25 cellular contexts compared by ENCODE assay signal in the genomic region with DNA sequence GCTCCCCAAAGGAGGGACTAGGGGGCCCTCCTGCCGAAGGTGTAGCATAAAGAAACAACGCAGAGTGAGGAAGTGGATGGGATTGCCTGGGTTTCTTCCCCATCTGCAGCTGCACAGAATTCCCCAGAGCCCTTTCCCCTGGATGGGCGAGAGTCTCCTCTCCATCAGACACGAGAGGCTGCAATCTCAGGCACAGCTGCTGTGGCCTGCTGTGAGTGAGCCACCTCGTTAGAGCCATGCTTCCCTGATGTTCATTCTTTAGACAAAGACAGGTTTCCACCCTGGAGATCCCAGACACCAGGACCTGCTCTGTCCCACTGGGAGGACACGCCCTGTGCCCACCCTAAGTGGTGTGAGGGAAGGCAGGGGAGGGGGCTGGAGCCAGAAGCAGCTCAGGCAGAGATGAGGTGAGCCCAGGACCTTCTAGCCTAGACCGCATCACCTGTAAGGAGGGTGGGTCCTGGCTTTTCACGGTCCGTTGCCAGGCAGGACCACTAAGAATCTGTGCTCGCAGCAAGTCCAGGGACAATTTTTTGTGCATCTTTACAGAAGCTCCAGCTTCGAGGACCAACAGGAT.
DNase-seq lines count a peak whose midpoint lies in the region; ATAC-seq and TF ChIP-seq lines count a peak whose summit lies in the region.
"Had no signal": no experiment of that assay in that cellular context is flagged by ENCODE, and none has a peak within 500 bp of the region (broad histone marks: within the 10 kb centered on the region; RNA-seq: fewer than 3 reads in every experiment).

No MANE protein-coding gene starts in this region.

- no peak overlapping the region for H3K9ac ChIP-seq in H9 (ENCODE audit: extremely low read depth, insufficient read length, low read length)

- no peak overlapping the region for H3K4me3 Mint-ChIP-seq in H9
- H3K4me3 Mint-ChIP-seq in stimulated activated memory B cell treated with anti-CD40 and anti-IgM and Interleukin-4, amounts not matched to agents 10 μg/mL and 1 μg/mL and 100 μg/mL, for 72 hours, result no peak overlapping the region
- H3K4me3 Mint-ChIP-seq: activated CD4-positive, alpha-beta T cell treated with anti-CD3 and anti-CD28 coated beads for 36 hours; activated T-cell treated with anti-CD3 and anti-CD28 coated beads, Interleukin-2, amount 50 U/mL, for 24 hours; stimulated activated effector memory CD8-positive, alpha-beta T cell treated with anti-CD3 and anti-CD28 coated beads, Interleukin-12 subunit alpha, Interleukin-12 subunit beta, amount 100 ng/mL, for 72 hours; T-helper 2 cell treated with Interferon-gamma antibody and Interleukin-4, amounts not matched to agents 5 μg/mL and 100 μg/mL, for 36 hours had no signal

- H3K27me3 Mint-ChIP-seq in H9 (ENCODE audit: low read depth), result no peaks in the 10 kb centered on the region; the same call in 1 of the 2 replicates
- peaks cover under 1% of the 10 kb centered on the region for H3K27me3 Mint-ChIP-seq in stimulated activated memory B cell treated with anti-CD40 and anti-IgM and Interleukin-4, amounts not matched to agents 10 μg/mL and 1 μg/mL and 100 μg/mL, for 72 hours
- H3K27me3 Mint-ChIP-seq: activated CD4-positive, alpha-beta T cell treated with anti-CD3 and anti-CD28 coated beads for 36 hours; activated T-cell treated with anti-CD3 and anti-CD28 coated beads, Interleukin-2, amount 50 U/mL, for 24 hours had no signal

- no peaks in the 10 kb centered on the region for H3K27me3 ChIP-seq in H9 (ENCODE audit: insufficient read depth, low read length)
- H3K27me3 ChIP-seq: BE2C, cardiac muscle cell, neutrophil, uterus had no signal

- H3K23me2 ChIP-seq in H9 (ENCODE audit: insufficient read length, low read depth, low read length, poor library complexity, severe bottlenecking), result no peaks in the 10 kb centered on the region

- no peak overlapping the region for H3K27ac ChIP-seq in H9 (ENCODE audit: insufficient read length, low read depth, low read length)
- H3K27ac ChIP-seq: cardiac muscle cell, neutrophil, uterus had no signal

- H3K4me2 ChIP-seq in H9 (ENCODE audit: insufficient read depth, insufficient read length, low read length), result no peak overlapping the region

- no peak overlapping the region for H2BK20ac ChIP-seq in H9 (ENCODE audit: low read depth, low read length, poor library complexity, severe bottlenecking)

- no peak overlapping the region for H3K56ac ChIP-seq in H9 (ENCODE audit: insufficient read length, low read depth, low read length)

- no peaks in the 10 kb centered on the region for H4K20me1 ChIP-seq in H9 (ENCODE audit: control insufficient read depth, insufficient read depth, insufficient read length)

- H3T11ph ChIP-seq in H9 (ENCODE audit: low read length), result no peak overlapping the region

- H3K79me1 ChIP-seq in H9 (ENCODE audit: insufficient read depth, low read depth, low read length, poor library complexity, severe bottlenecking), result no peaks in the 10 kb centered on the region

- no peak overlapping the region for H3K23ac ChIP-seq in H9 (ENCODE audit: insufficient read length, low read depth, low read length)

- no peak overlapping the region for H3K4me3 ChIP-seq in lower leg skin (ENCODE audit: low read depth, poor library complexity, severe bottlenecking)
- H3K4me3 ChIP-seq: cardiac muscle cell, HAP-1, uterus had no signal

- WGBS in H9 (ENCODE audit: extremely low coverage, insufficient read length, low lambda C conversion rate), result no CpG with 5 or more reads among the region's 11 CpGs
- WGBS in lower leg skin, 2 donors, result 79 to 88% methylated on average over 10 to 11 of the region's 11 CpGs

- no peaks in the 10 kb centered on the region; a peak in 2 of 4 replicates for H3K4me1 Mint-ChIP-seq in H9
- no peaks in the 10 kb centered on the region for H3K4me1 Mint-ChIP-seq in stimulated activated memory B cell treated with anti-CD40 and anti-IgM and Interleukin-4, amounts not matched to agents 10 μg/mL and 1 μg/mL and 100 μg/mL, for 72 hours
- H3K4me1 Mint-ChIP-seq: activated CD4-positive, alpha-beta T cell treated with anti-CD3 and anti-CD28 coated beads for 36 hours; stimulated activated effector memory CD8-positive, alpha-beta T cell treated with anti-CD3 and anti-CD28 coated beads, Interleukin-12 subunit alpha, Interleukin-12 subunit beta, amount 100 ng/mL, for 72 hours had no signal

- H2AFZ ChIP-seq in H9 (ENCODE audit: low read length), result no peak overlapping the region

- no peak for TF ChIP-seq POLR2A in lower leg skin (IDR thresholded peaks at IDR 0.05)

- ATAC-seq in stimulated activated memory B cell treated with anti-CD40 and anti-IgM and Interleukin-4, amounts not matched to agents 10 μg/mL and 1 μg/mL and 100 μg/mL, for 72 hours, result peak; percentile 9
- ATAC-seq in GM18907 (IDR thresholded peaks at IDR 0.05; ENCODE audit: unreplicated experiment), result no peak
- ATAC-seq: activated CD4-positive, alpha-beta T cell treated with anti-CD3 and anti-CD28 coated beads for 36 hours; stimulated activated effector memory CD8-positive, alpha-beta T cell treated with anti-CD3 and anti-CD28 coated beads, Interleukin-12 subunit alpha, Interleukin-12 subunit beta, amount 100 ng/mL, for 72 hours had no signal

- H3K18ac ChIP-seq in H9 (ENCODE audit: insufficient read length, low read depth, low read length), result no peak overlapping the region

- no peaks in the 10 kb centered on the region; a peak in 1 of 7 replicates for H3K36me3 Mint-ChIP-seq in H9 (ENCODE audit: insufficient read depth in 1 of 3, low read depth in 3 of 3)
- no peaks in the 10 kb centered on the region for H3K36me3 Mint-ChIP-seq in stimulated activated memory B cell treated with anti-CD40 and anti-IgM and Interleukin-4, amounts not matched to agents 10 μg/mL and 1 μg/mL and 100 μg/mL, for 72 hours
- H3K36me3 Mint-ChIP-seq: stimulated activated effector memory CD8-positive, alpha-beta T cell treated with anti-CD3 and anti-CD28 coated beads, Interleukin-12 subunit alpha, Interleukin-12 subunit beta, amount 100 ng/mL, for 72 hours had no signal

- no peak overlapping the region for H2BK15ac ChIP-seq in H9 (ENCODE audit: low read depth, low read length)

- H2BK12ac ChIP-seq in H9 (ENCODE audit: insufficient read length, low read depth, low read length), result no peak overlapping the region

- no peak overlapping the region for H3K4ac ChIP-seq in H9 (ENCODE audit: low read depth, low read length)

- H3K14ac ChIP-seq in H9 (ENCODE audit: insufficient read depth, low read length), result no peak overlapping the region

- no peaks in the 10 kb centered on the region for H3K79me2 ChIP-seq in H9 (ENCODE audit: insufficient read depth, low read length)

- no peak overlapping the region for H2BK120ac ChIP-seq in H9 (ENCODE audit: low read depth, low read length, poor library complexity, severe bottlenecking)

- no peak overlapping the region for H4K91ac ChIP-seq in H9 (ENCODE audit: insufficient read length, low read depth, low read length)

- intact Hi-C loops in lower leg skin (cut with DNase I; ENCODE audit: low total_unique reads), result no loop called here

- no peaks in the 10 kb centered on the region for H3K4me1 ChIP-seq in H9 (ENCODE audit: insufficient read depth, low read length)
- H3K4me1 ChIP-seq: BE2C, HAP-1, uterus had no signal

- H2BK5ac ChIP-seq in H9 (ENCODE audit: insufficient read length, low read length), result no peak overlapping the region

- H3K27ac Mint-ChIP-seq in H9, result peak overlapping the region in 2 of 3 experiments; percentile 34 to 72; a peak in 1 of 7 replicates
- H3K27ac Mint-ChIP-seq in stimulated activated memory B cell treated with anti-CD40 and anti-IgM and Interleukin-4, amounts not matched to agents 10 μg/mL and 1 μg/mL and 100 μg/mL, for 72 hours, result no peak overlapping the region
- H3K27ac Mint-ChIP-seq: activated CD4-positive, alpha-beta T cell treated with anti-CD3 and anti-CD28 coated beads for 36 hours; activated T-cell treated with anti-CD3 and anti-CD28 coated beads, Interleukin-2, amount 50 U/mL, for 24 hours; stimulated activated effector memory CD8-positive, alpha-beta T cell treated with anti-CD3 and anti-CD28 coated beads, Interleukin-12 subunit alpha, Interleukin-12 subunit beta, amount 100 ng/mL, for 72 hours; T-helper 2 cell treated with Interferon-gamma antibody and Interleukin-4, amounts not matched to agents 5 μg/mL and 100 μg/mL, for 36 hours had no signal

- no peak overlapping the region for H4K5ac ChIP-seq in H9 (ENCODE audit: insufficient read length, low read depth, low read length)

- H3K9me3 Mint-ChIP-seq in H9, result no peaks in the 10 kb centered on the region
- H3K9me3 Mint-ChIP-seq in stimulated activated memory B cell treated with anti-CD40 and anti-IgM and Interleukin-4, amounts not matched to agents 10 μg/mL and 1 μg/mL and 100 μg/mL, for 72 hours, result no peaks in the 10 kb centered on the region
- H3K9me3 Mint-ChIP-seq: activated T-cell treated with anti-CD3 and anti-CD28 coated beads, Interleukin-2, amount 50 U/mL, for 24 hours; stimulated activated effector memory CD8-positive, alpha-beta T cell treated with anti-CD3 and anti-CD28 coated beads, Interleukin-12 subunit alpha, Interleukin-12 subunit beta, amount 100 ng/mL, for 72 hours; T-helper 2 cell treated with Interferon-gamma antibody and Interleukin-4, amounts not matched to agents 5 μg/mL and 100 μg/mL, for 36 hours had no signal

- TF ChIP-seq CTCF in H9 (conservative IDR thresholded peaks at IDR 0.05), result no peak
- TF ChIP-seq CTCF in lower leg skin (IDR thresholded peaks at IDR 0.05), result no peak

- DNase-seq in H9 (no peak), NCI-H2171 treated with DMSO at 0.1 percent for 48 hours (lab: John Stamatoyannopoulos, UW) (peak; percentile 42), lower leg skin (ENCODE audit: low spot score in 2 of 2) (peak; percentile 4 to 71), NCI-H1092 (lab: John Stamatoyannopoulos, UW) (no peak)
- DNase-seq in activated CD4-positive, CD25-positive, alpha-beta regulatory T cell (lab: John Stamatoyannopoulos, UW), result no peak
- DNase-seq: activated CD4-positive, alpha-beta T cell treated with anti-CD3 and anti-CD28 coated beads for 36 hours; activated gamma-delta T cell treated with Interleukin-2 at 50 U/mL for 16 hours; activated T-cell treated with anti-CD3 and anti-CD28 coated beads, Interleukin-2, amount 50 U/mL, for 24 hours; BE2C; erythroblast; KG1; mesendoderm; NCI-H1105; NCI-H1930; NCI-H226; NCI-H82; SIG-M5; uterus had no signal

- H3K9me3 ChIP-seq in H9 (ENCODE audit: control insufficient read depth, low read depth, low read length), result no peaks in the 10 kb centered on the region
- H3K9me3 ChIP-seq: BE2C, HAP-1, neutrophil, uterus had no signal

- H2AK5ac ChIP-seq in H9 (ENCODE audit: insufficient read length, low read length), result no peak overlapping the region

- no peak overlapping the region for H4K8ac ChIP-seq in H9 (replicated peaks; ENCODE audit: insufficient read length, low read depth, low read length)

Comparison
In these comparisons a context has a peak if more than half of its experiments do, and no peak if none do; other contexts are left out.
1. DNase-seq: peak in NCI-H2171 treated with DMSO at 0.1 percent for 48 hours (single experiment) and lower leg skin (2 of 2); none in H9 (single experiment), activated CD4-positive, CD25-positive, alpha-beta regulatory T cell (0 of 4) and NCI-H1092 (single experiment).